ENCODE assay signal across 9 cellular contexts in the genomic region with DNA sequence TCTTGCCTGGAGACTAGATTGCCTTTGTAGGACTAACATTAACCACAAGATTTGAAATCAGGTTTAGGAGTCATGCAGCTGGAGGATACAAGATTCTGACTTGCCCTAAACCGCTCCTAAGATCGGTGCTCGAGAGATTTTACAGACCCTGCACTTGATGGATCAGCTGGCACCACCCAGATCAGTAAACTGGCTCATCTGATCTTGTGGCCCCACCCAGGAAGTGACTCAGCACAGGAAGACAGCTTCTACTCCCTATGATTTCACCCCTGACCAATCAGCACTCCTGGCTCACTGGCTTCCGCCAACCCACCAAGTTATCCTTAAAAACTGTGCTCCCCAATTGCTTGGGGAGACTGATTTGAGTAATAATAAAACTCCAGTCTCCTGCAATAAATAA. TPM values are rescaled to one million over a fixed set of nuclear protein-coding genes. Genes with fewer than 3 reads are reported as not detected.
DNase-seq lines count a peak whose midpoint lies in the region; ATAC-seq, FAIRE-seq and TF ChIP-seq lines count a peak whose summit lies in the region.
"Had no signal": no experiment of that assay in that cellular context is flagged by ENCODE, and none has a peak within 500 bp of the region (broad histone marks: within the 10 kb centered on the region; RNA-seq: fewer than 3 reads in every experiment).

No MANE protein-coding gene starts in this region.

- CTCF ChIA-PET in CD8-positive, alpha-beta memory T cell (lab: Charles Lee): no interaction called here

- H3K27me3 ChIP-seq in CD8-positive, alpha-beta memory T cell (ENCODE audit: insufficient read depth, low read length, poor library complexity, severe bottlenecking): no peaks in the 10 kb centered on the region
- H3K27me3 ChIP-seq in SJCRH30: no peaks in the 10 kb centered on the region
- H3K27me3 ChIP-seq in gastroesophageal sphincter: no peaks in the 10 kb centered on the region

- H3K27ac Mint-ChIP-seq in CD8-positive, alpha-beta memory T cell: peak overlapping the region in 5 of 8 donors; percentile 45 to 76 (median 57)
- peak overlapping the region; percentile 48 for H3K27ac Mint-ChIP-seq in activated T-helper 1 cell treated with anti-CD3 and anti-CD28 coated beads, Interleukin-12 subunit alpha, Interleukin-12 subunit beta, Interleukin-2, Interleukin-4 antibody, amounts not matched to agents 30 ng/mL and 10 ng/mL and 1 ng/mL, durations not matched to agents 14 hours and 24 hours and 36 hours
- peak overlapping the region in 9 of 10 donors; percentile 58 to 97 (median 79) for H3K27ac Mint-ChIP-seq in naive thymus-derived CD8-positive, alpha-beta T cell
- H3K27ac Mint-ChIP-seq in CD14-positive monocyte: peak overlapping the region in 3 of 7 donors; percentile 59 to 85 (median 69)

- H3K4me3 Mint-ChIP-seq in CD8-positive, alpha-beta memory T cell: peak overlapping the region; percentile 58 to 80 (median 69)
- H3K4me3 Mint-ChIP-seq in activated T-helper 1 cell treated with anti-CD3 and anti-CD28 coated beads, Interleukin-12 subunit alpha, Interleukin-12 subunit beta, Interleukin-2, Interleukin-4 antibody, amounts not matched to agents 30 ng/mL and 10 ng/mL and 1 ng/mL, durations not matched to agents 14 hours and 24 hours and 36 hours: peak overlapping the region; percentile 63
- H3K4me3 Mint-ChIP-seq in naive thymus-derived CD8-positive, alpha-beta T cell: peak overlapping the region in 9 of 10 donors; percentile 43 to 72 (median 62)
- no peak overlapping the region for H3K4me3 Mint-ChIP-seq in CD14-positive monocyte

- peaks cover 8 to 19% (median 12%) of the 10 kb centered on the region in 3 donors for H3K4me1 Mint-ChIP-seq in CD8-positive, alpha-beta memory T cell
- H3K4me1 Mint-ChIP-seq in activated T-helper 1 cell treated with anti-CD3 and anti-CD28 coated beads, Interleukin-12 subunit alpha, Interleukin-12 subunit beta, Interleukin-2, Interleukin-4 antibody, amounts not matched to agents 30 ng/mL and 10 ng/mL and 1 ng/mL, durations not matched to agents 14 hours and 24 hours and 36 hours (ENCODE audit: low read depth): peaks cover 21% of the 10 kb centered on the region
- H3K4me1 Mint-ChIP-seq in naive thymus-derived CD8-positive, alpha-beta T cell: peaks cover 5 to 17% (median 15%) of the 10 kb centered on the region in 4 donors
- peaks cover 9% of the 10 kb centered on the region for H3K4me1 Mint-ChIP-seq in CD14-positive monocyte

- DNase-seq in CD8-positive, alpha-beta memory T cell: no peak
- DNase-seq in Kasumi-1 (lab: John Stamatoyannopoulos, UW): peak; percentile 41 to 47
- no peak for DNase-seq in activated T-helper 1 cell treated with anti-CD3 and anti-CD28 coated beads, Interleukin-12 subunit alpha, Interleukin-12 subunit beta, Interleukin-2, Interleukin-4 antibody, amounts not matched to agents 30 ng/mL and 10 ng/mL and 1 ng/mL, durations not matched to agents 14 hours and 24 hours and 36 hours (ENCODE audit: low spot score)
- peak in 2 of 10 donors; percentile 21 to 61 for DNase-seq in naive thymus-derived CD8-positive, alpha-beta T cell
- DNase-seq in frontal cortex (ENCODE audit: low spot score in 2 of 2): no peak
- DNase-seq in SJCRH30: no peak
- no peak for DNase-seq in CD14-positive monocyte (ENCODE audit: low spot score)
- DNase-seq: NCI-H446 had no signal

- ATAC-seq in naive thymus-derived CD8-positive, alpha-beta T cell: no peak
- no peak for ATAC-seq in gastroesophageal sphincter

- H3K4me1 ChIP-seq in CD8-positive, alpha-beta memory T cell (ENCODE audit: insufficient read depth, low read length): peaks cover 14% of the 10 kb centered on the region
- no peaks in the 10 kb centered on the region for H3K4me1 ChIP-seq in SJCRH30
- H3K4me1 ChIP-seq in gastroesophageal sphincter: peaks cover 0 to 9% (median 5%) of the 10 kb centered on the region in 3 donors

- H3K27ac ChIP-seq in CD8-positive, alpha-beta memory T cell (ENCODE audit: low read depth, low read length): no peak overlapping the region
- no peak overlapping the region for H3K27ac ChIP-seq in SJCRH30
- peak overlapping the region in 2 of 4 donors; percentile 90 to 93 for H3K27ac ChIP-seq in gastroesophageal sphincter

- TF ChIP-seq EP300 in gastroesophageal sphincter (IDR thresholded peaks at IDR 0.05): no peak

- WGBS in gastroesophageal sphincter (ENCODE audit: low coverage in 1 of 2), 2 donors: 83 to 92% methylated on average over 1 to 2 of the region's 4 CpGs

- intact Hi-C loops in activated T-helper 1 cell treated with anti-CD3 and anti-CD28 coated beads, Interleukin-12 subunit alpha, Interleukin-12 subunit beta, Interleukin-2, Interleukin-4 antibody, amounts not matched to agents 30 ng/mL and 10 ng/mL and 1 ng/mL, durations not matched to agents 14 hours and 24 hours and 36 hours (cut with micrococcal nuclease): no loop called here
- intact Hi-C loops in CD14-positive monocyte (cut with micrococcal nuclease): loop anchor here in 1 of 2 donors (10.0 kb wide), 1 partner anchor 135 kb away; no protein-coding TSS in a partner anchor

- no peak overlapping the region for H3K4me3 ChIP-seq in CD8-positive, alpha-beta memory T cell (ENCODE audit: low read length)
- no peak overlapping the region for H3K4me3 ChIP-seq in SJCRH30
- no peak overlapping the region for H3K4me3 ChIP-seq in gastroesophageal sphincter

- no peaks in the 10 kb centered on the region for H3K9me3 Mint-ChIP-seq in CD8-positive, alpha-beta memory T cell
- H3K9me3 Mint-ChIP-seq in activated T-helper 1 cell treated with anti-CD3 and anti-CD28 coated beads, Interleukin-12 subunit alpha, Interleukin-12 subunit beta, Interleukin-2, Interleukin-4 antibody, amounts not matched to agents 30 ng/mL and 10 ng/mL and 1 ng/mL, durations not matched to agents 14 hours and 24 hours and 36 hours: peaks cover 9% of the 10 kb centered on the region
- H3K9me3 Mint-ChIP-seq in naive thymus-derived CD8-positive, alpha-beta T cell: peaks cover 0 to 4% (median 0%) of the 10 kb centered on the region in 9 donors
- peaks cover 0 to 5% (median 2%) of the 10 kb centered on the region in 7 donors for H3K9me3 Mint-ChIP-seq in CD14-positive monocyte

- TF ChIP-seq POLR2A in gastroesophageal sphincter (IDR thresholded peaks at IDR 0.05): no peak

- POLR2A ChIA-PET in CD8-positive, alpha-beta memory T cell (lab: Charles Lee): interaction anchor here (1.3 kb wide), 1 partner anchor 9 kb away, joined by 5 read pairs; a partner anchor contains a TSS
- POLR2A ChIA-PET in naive thymus-derived CD8-positive, alpha-beta T cell (lab: Charles Lee): interaction anchor here (0.9 kb wide), 1 partner anchor 9 kb away, joined by 5 read pairs; a partner anchor contains a TSS

- no peaks in the 10 kb centered on the region for H3K9me3 ChIP-seq in CD8-positive, alpha-beta memory T cell (ENCODE audit: low read length)
- H3K9me3 ChIP-seq in SJCRH30 (replicated peaks) (no peaks in the 10 kb centered on the region), gastroesophageal sphincter (no peaks in the 10 kb centered on the region)

- peaks cover 0 to 1% (median 0%) of the 10 kb centered on the region in 3 donors for H3K36me3 Mint-ChIP-seq in CD8-positive, alpha-beta memory T cell
- H3K36me3 Mint-ChIP-seq in activated T-helper 1 cell treated with anti-CD3 and anti-CD28 coated beads, Interleukin-12 subunit alpha, Interleukin-12 subunit beta, Interleukin-2, Interleukin-4 antibody, amounts not matched to agents 30 ng/mL and 10 ng/mL and 1 ng/mL, durations not matched to agents 14 hours and 24 hours and 36 hours (ENCODE audit: low read depth): peaks cover 11% of the 10 kb centered on the region
- peaks cover 0 to 4% (median 2%) of the 10 kb centered on the region in 3 donors for H3K36me3 Mint-ChIP-seq in naive thymus-derived CD8-positive, alpha-beta T cell
- H3K36me3 Mint-ChIP-seq in CD14-positive monocyte: peaks cover 0 to 2% of the 10 kb centered on the region in 2 donors

- TF ChIP-seq CTCF in gastroesophageal sphincter (IDR thresholded peaks at IDR 0.05) (no peak), CD14-positive monocyte (IDR thresholded peaks at IDR 0.05) (no peak)

- peaks cover 0 to 3% of the 10 kb centered on the region in 2 donors for H3K27me3 Mint-ChIP-seq in CD8-positive, alpha-beta memory T cell
- H3K27me3 Mint-ChIP-seq in activated T-helper 1 cell treated with anti-CD3 and anti-CD28 coated beads, Interleukin-12 subunit alpha, Interleukin-12 subunit beta, Interleukin-2, Interleukin-4 antibody, amounts not matched to agents 30 ng/mL and 10 ng/mL and 1 ng/mL, durations not matched to agents 14 hours and 24 hours and 36 hours (ENCODE audit: insufficient read depth): no peaks in the 10 kb centered on the region
- H3K27me3 Mint-ChIP-seq in naive thymus-derived CD8-positive, alpha-beta T cell: no peaks in the 10 kb centered on the region
- peaks cover 0 to 2% (median 0%) of the 10 kb centered on the region in 3 donors for H3K27me3 Mint-ChIP-seq in CD14-positive monocyte (ENCODE audit: low read depth in 3 of 3)

- FAIRE-seq in frontal cortex (lab: Jason Lieb, UNC): no peak

- H3K36me3 ChIP-seq in CD8-positive, alpha-beta memory T cell (ENCODE audit: insufficient read depth, low read length): no peaks in the 10 kb centered on the region
- H3K36me3 ChIP-seq in SJCRH30 (no peaks in the 10 kb centered on the region), gastroesophageal sphincter (no peaks in the 10 kb centered on the region)

RNA-seq across cellular contexts. Expression of a gene that starts 0.9 kb away (rescaled TPM):
- total RNA-seq in CD8-positive, alpha-beta memory T cell: under 1 TPM; 0.24 to 0.68 TPM
- 0.64 TPM for polyA plus RNA-seq in CD8-positive, alpha-beta memory T cell
- total RNA-seq in activated T-helper 1 cell treated with anti-CD3 and anti-CD28 coated beads, Interleukin-12 subunit alpha, Interleukin-12 subunit beta, Interleukin-2, Interleukin-4 antibody, amounts not matched to agents 30 ng/mL and 10 ng/mL and 1 ng/mL, durations not matched to agents 14 hours and 24 hours and 36 hours: 0.08 and 0.17 TPM in 2 replicates
- total RNA-seq in naive thymus-derived CD8-positive, alpha-beta T cell: 1 to 10 TPM; 2.4 to 2.7 TPM
- 1 to 10 TPM in 1 of 3 donors, under 1 TPM in 2; 0.22 to 1.2 (median 0.61) TPM for polyA plus RNA-seq in naive thymus-derived CD8-positive, alpha-beta T cell
- total RNA-seq in frontal cortex: 2.0 TPM
- total RNA-seq in SJCRH30 (2014; rRNA removed; shearing (Covaris generic)): 0.06 and 0.08 TPM in 2 replicates
- 1 to 10 TPM; 1.2 to 2.7 (median 2.3) TPM for total RNA-seq in gastroesophageal sphincter
- not detected for polyA plus RNA-seq in CD14-positive monocyte

RNA-seq across cellular contexts. Expression of a gene that starts 8.5 kb away (rescaled TPM):
- total RNA-seq in CD8-positive, alpha-beta memory T cell: 10 to 100 TPM; 64.6 to 67.9 TPM
- 34.3 TPM for polyA plus RNA-seq in CD8-positive, alpha-beta memory T cell
- 74.5 and 78.1 TPM in 2 replicates for total RNA-seq in activated T-helper 1 cell treated with anti-CD3 and anti-CD28 coated beads, Interleukin-12 subunit alpha, Interleukin-12 subunit beta, Interleukin-2, Interleukin-4 antibody, amounts not matched to agents 30 ng/mL and 10 ng/mL and 1 ng/mL, durations not matched to agents 14 hours and 24 hours and 36 hours
- total RNA-seq in naive thymus-derived CD8-positive, alpha-beta T cell: 10 to 100 TPM; 59.3 to 62.0 TPM
- 10 to 100 TPM; 24.6 to 28.0 (median 27.5) TPM for polyA plus RNA-seq in naive thymus-derived CD8-positive, alpha-beta T cell
- total RNA-seq in frontal cortex (68.5 TPM), gastroesophageal sphincter (10 to 100 TPM; 28.9 to 59.0 (median 47.1) TPM)
- total RNA-seq in SJCRH30 (2014; rRNA removed; shearing (Covaris generic)): 39.6 and 47.4 TPM in 2 replicates
- polyA plus RNA-seq in CD14-positive monocyte: 10 to 100 TPM; 26.3 to 33.5 TPM

Comparison
In these comparisons a context has a peak if more than half of its experiments do, and no peak if none do; other contexts are left out.
1. DNase-seq: peak in Kasumi-1 (2 of 2); none in CD8-positive, alpha-beta memory T cell (0 of 5), activated T-helper 1 cell treated with anti-CD3 and anti-CD28 coated beads, Interleukin-12 subunit alpha, Interleukin-12 subunit beta, Interleukin-2, Interleukin-4 antibody, amounts not matched to agents 30 ng/mL and 10 ng/mL and 1 ng/mL, durations not matched to agents 14 hours and 24 hours and 36 hours (single experiment), frontal cortex (0 of 2), SJCRH30 (0 of 2) and CD14-positive monocyte (single experiment).
2. H3K4me3 Mint-ChIP-seq: peak in CD8-positive, alpha-beta memory T cell (7 of 7), activated T-helper 1 cell treated with anti-CD3 and anti-CD28 coated beads, Interleukin-12 subunit alpha, Interleukin-12 subunit beta, Interleukin-2, Interleukin-4 antibody, amounts not matched to agents 30 ng/mL and 10 ng/mL and 1 ng/mL, durations not matched to agents 14 hours and 24 hours and 36 hours (single experiment) and naive thymus-derived CD8-positive, alpha-beta T cell (9 of 10); none in CD14-positive monocyte (0 of 2).